ENCODE assay signal across 26 cellular contexts in genomic region chr1:59179673-59180072, GRCh38.
A peak's percentile ranks its signal among the peaks of the same experiment; 100 is the strongest.
DNase-seq lines count a peak whose midpoint lies in the region; ATAC-seq and TF ChIP-seq lines count a peak whose summit lies in the region.
"Had no signal": no experiment of that assay in that cellular context is flagged by ENCODE, and none has a peak within 500 bp of the region (broad histone marks: within the 10 kb centered on the region; RNA-seq: fewer than 3 reads in every experiment).

No MANE protein-coding gene starts in this region.

- H3K4me3 ChIP-seq in right cardiac atrium (ENCODE audit: low read length) (no peak overlapping the region), coronary artery (no peak overlapping the region), uterus (no peak overlapping the region)
- H3K4me3 ChIP-seq: breast epithelium, GM12878, HAP-1, ovary had no signal

- 27% methylated on average over 1 of the region's 1 CpG for WGBS in right cardiac atrium

- intact Hi-C loops in right cardiac atrium (cut with DNase I) (loop anchor here in 1 of 4 donors (10.0 kb wide), 1 partner anchor 85 kb away; no protein-coding TSS in a partner anchor), cardiac septum (cut with DNase I) (no loop called here), uterus (cut with DNase I; ENCODE audit: low total_unique reads) (no loop called here)

- no peaks in the 10 kb centered on the region for H3K27me3 ChIP-seq in right cardiac atrium (ENCODE audit: control insufficient read depth, insufficient read depth)
- H3K27me3 ChIP-seq in uterus: no peaks in the 10 kb centered on the region
- H3K27me3 ChIP-seq: breast epithelium, ovary had no signal

- DNase-seq in right cardiac atrium: no peak
- no peak for DNase-seq in cardiac septum (ENCODE audit: low spot score)
- DNase-seq in coronary artery (ENCODE audit: low spot score): no peak
- DNase-seq in myocyte (ENCODE audit: low read depth): peak; percentile 28
- no peak for DNase-seq in uterus
- no peak for DNase-seq in NCI-H526 treated with DMSO at 0.1 percent for 48 hours (lab: John Stamatoyannopoulos, UW)
- no peak for DNase-seq in central memory CD4-positive, alpha-beta T cell
- DNase-seq: activated CD4-positive, alpha-beta memory T cell treated with anti-CD3 and anti-CD28 coated beads for 36 hours; activated CD4-positive, CD25-positive, alpha-beta regulatory T cell treated with anti-CD3 and anti-CD28 coated beads, Interleukin-2, amount 50 U/mL, for 72 hours; activated CD8-positive, alpha-beta memory T cell treated with anti-CD3 and anti-CD28 coated beads, Interleukin-2, amount 50 U/mL, for 4 hours; activated naive CD4-positive, alpha-beta T cell treated with anti-CD3 and anti-CD28 coated beads for 36 hours; amniotic stem cell; CD4-positive, alpha-beta T cell; cortex of kidney; islet precursor cell; KG1; NCI-H1417 treated with DMSO at 0.1 percent for 48 hours; NCI-H2081 treated with DMSO at 0.1 percent for 48 hours; NCI-H82; ovary; RPMI8226; stimulated activated naive B cell treated with anti-CD40 and anti-IgM and Interleukin-4, amounts not matched to agents 10 μg/mL and 1 μg/mL and 100 μg/mL, for 72 hours had no signal

- peak overlapping the region; percentile 48 for H3K27ac ChIP-seq in right cardiac atrium (ENCODE audit: low read length)
- peak overlapping the region; percentile 55 to 62 for H3K27ac ChIP-seq in coronary artery
- H3K27ac ChIP-seq in uterus: peak overlapping the region; percentile 75 to 77

- no peaks in the 10 kb centered on the region for H3K4me1 ChIP-seq in right cardiac atrium (ENCODE audit: control insufficient read depth, insufficient read depth, low read length)
- no peaks in the 10 kb centered on the region for H3K4me1 ChIP-seq in uterus
- H3K4me1 ChIP-seq: breast epithelium, HAP-1 had no signal

- no peak for TF ChIP-seq POLR2A in uterus (IDR thresholded peaks at IDR 0.05)

- no peaks in the 10 kb centered on the region for H3K9me3 ChIP-seq in right cardiac atrium (ENCODE audit: control insufficient read depth, low read length)
- no peaks in the 10 kb centered on the region for H3K9me3 ChIP-seq in uterus
- H3K9me3 ChIP-seq: breast epithelium, HAP-1, ovary had no signal

- TF ChIP-seq CTCF in coronary artery (IDR thresholded peaks at IDR 0.05) (no peak), uterus (IDR thresholded peaks at IDR 0.05) (no peak)

- ATAC-seq in right cardiac atrium (no peak), HG03520 (IDR thresholded peaks at IDR 0.05; ENCODE audit: unreplicated experiment) (no peak)
- ATAC-seq: GM12878; stimulated activated naive B cell treated with anti-CD40 and anti-IgM and Interleukin-4, amounts not matched to agents 10 μg/mL and 1 μg/mL and 100 μg/mL, for 72 hours had no signal

- no peaks in the 10 kb centered on the region for H3K36me3 ChIP-seq in uterus
- H3K36me3 ChIP-seq: breast epithelium, HAP-1, ovary had no signal
